In the genomic region with DNA sequence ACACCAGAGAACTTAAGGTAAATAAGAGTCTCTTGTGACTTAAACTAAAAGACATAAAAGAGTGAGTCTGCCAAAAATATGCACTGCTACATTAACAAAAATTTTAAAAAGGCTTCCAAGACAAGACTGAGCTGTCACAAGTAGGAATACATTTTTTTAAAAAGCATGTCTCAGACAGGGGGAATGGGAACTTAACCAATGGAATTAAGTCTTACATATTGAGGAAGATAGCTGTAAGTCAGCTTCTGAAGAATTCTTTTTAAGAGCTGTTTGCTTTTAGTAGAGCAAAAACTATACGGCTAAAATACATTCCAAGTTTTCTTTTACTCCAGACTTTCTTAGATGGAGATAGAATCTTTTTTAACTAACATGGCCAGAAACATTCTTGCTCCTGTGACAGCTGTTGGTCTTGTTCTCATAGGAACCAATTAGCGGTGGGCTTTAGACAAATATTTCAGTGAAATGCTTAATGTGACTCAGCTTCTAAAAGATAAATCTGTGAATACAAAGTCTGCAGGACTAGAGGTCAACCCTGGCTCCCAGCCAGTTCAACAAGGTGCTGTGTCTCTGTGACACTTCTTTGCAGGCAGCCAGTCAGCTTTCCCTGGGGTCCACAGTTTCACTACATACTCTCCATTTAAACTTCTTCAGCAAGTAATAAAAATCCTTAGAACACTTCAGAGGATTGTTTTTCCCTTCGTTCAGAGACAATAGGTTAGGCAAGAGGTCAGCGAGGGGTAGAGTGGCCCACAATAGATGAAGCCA, we compare ENCODE assay signal across 17 cellular contexts.
DNase-seq lines count a peak whose midpoint lies in the region; ATAC-seq, FAIRE-seq and TF ChIP-seq lines count a peak whose summit lies in the region.
"Had no signal": no experiment of that assay in that cellular context is flagged by ENCODE, and none has a peak within 500 bp of the region (broad histone marks: within the 10 kb centered on the region; RNA-seq: fewer than 3 reads in every experiment).

No MANE protein-coding gene starts in this region.

- H3K4me1 ChIP-seq in A549, result no peaks in the 10 kb centered on the region
- H3K4me1 ChIP-seq in endodermal cell (ENCODE audit: control insufficient read depth, insufficient read depth, low read length), result no peaks in the 10 kb centered on the region
- H3K4me1 ChIP-seq: gastrocnemius medialis had no signal

- peak; percentile 36 for FAIRE-seq in A549 (lab: Jason Lieb, UNC)
- FAIRE-seq: D721Med had no signal

- POLR2A ChIA-PET in A549 (lab: Yijun Ruan, JAX), result no interaction called here
- POLR2A ChIA-PET in activated CD4-positive, alpha-beta memory T cell treated with anti-CD3 and anti-CD28 coated beads, Interleukin-2, amount 10 ng/mL, durations not matched to agents 7 days and 5 days (lab: Charles Lee), result no interaction called here

- H3K27ac ChIP-seq in A549 (no peak overlapping the region), HL-60 (replicated peaks) (peak overlapping the region; percentile 77), endodermal cell (ENCODE audit: low read depth, low read length) (peak overlapping the region; percentile 13)
- H3K27ac ChIP-seq: gastrocnemius medialis, KMS-11 had no signal

- H3K36me3 ChIP-seq in endodermal cell (ENCODE audit: control insufficient read depth, insufficient read depth, low read length), result no peaks in the 10 kb centered on the region
- H3K36me3 ChIP-seq: gastrocnemius medialis had no signal

- H3K4me3 Mint-ChIP-seq in endodermal cell, result no peak overlapping the region
- H3K4me3 Mint-ChIP-seq in mesothelial cell of epicardium, result no peak overlapping the region
- no peak overlapping the region for H3K4me3 Mint-ChIP-seq in activated CD4-positive, alpha-beta memory T cell treated with anti-CD3 and anti-CD28 coated beads, Interleukin-2, amount 10 ng/mL, durations not matched to agents 7 days and 5 days
- H3K4me3 Mint-ChIP-seq: B cell; T-helper 1 cell treated with Interleukin-12 subunit alpha and Interleukin-12 subunit beta and Interleukin-4 antibody, amounts not matched to agents 30 μg/mL and 1 μg/mL, for 36 hours had no signal

- H3K4me1 Mint-ChIP-seq in endodermal cell (no peaks in the 10 kb centered on the region), mesothelial cell of epicardium (peaks cover 13% of the 10 kb centered on the region)
- H3K4me1 Mint-ChIP-seq in activated CD4-positive, alpha-beta memory T cell treated with anti-CD3 and anti-CD28 coated beads, Interleukin-2, amount 10 ng/mL, durations not matched to agents 7 days and 5 days, result no peaks in the 10 kb centered on the region
- H3K4me1 Mint-ChIP-seq: B cell had no signal

- TF ChIP-seq RAD21 in A549 (conservative IDR thresholded peaks at IDR 0.05 in 1 of 2, IDR thresholded peaks at IDR 0.05 in 1 of 2), result no peak

- H3K9me3 ChIP-seq in A549 (no peaks in the 10 kb centered on the region), endodermal cell (ENCODE audit: control insufficient read depth, low read length) (no peaks in the 10 kb centered on the region)
- H3K9me3 ChIP-seq: gastrocnemius medialis had no signal

- DNase-seq in A549 (ENCODE audit: low read depth in 1 of 2, low spot score in 1 of 2) (no peak), HL-60 (ENCODE audit: low read depth in 1 of 2, low spot score in 1 of 2) (no peak), endodermal cell (no peak), mesothelial cell of epicardium (ENCODE audit: low spot score in 2 of 2, unreplicated experiment in 2 of 2) (no peak), COLO668 (lab: John Stamatoyannopoulos, UW; ENCODE audit: unreplicated experiment) (no peak)
- no peak for DNase-seq in stimulated activated CD4-positive, alpha-beta T cell treated with anti-CD3 and anti-CD28 coated beads, Interleukin-2, amount 100 ng/mL, for 24 hours
- no peak for DNase-seq in activated CD4-positive, alpha-beta memory T cell treated with anti-CD3 and anti-CD28 coated beads, Interleukin-2, amount 10 ng/mL, durations not matched to agents 7 days and 5 days
- DNase-seq: activated CD4-positive, CD25-positive, alpha-beta regulatory T cell; activated gamma-delta T cell; aorta; gastrocnemius medialis; NCI-H1436 had no signal

- H3K36me3 Mint-ChIP-seq in endodermal cell (ENCODE audit: low read depth) (no peaks in the 10 kb centered on the region), mesothelial cell of epicardium (no peaks in the 10 kb centered on the region)
- no peaks in the 10 kb centered on the region for H3K36me3 Mint-ChIP-seq in activated CD4-positive, alpha-beta memory T cell treated with anti-CD3 and anti-CD28 coated beads, Interleukin-2, amount 10 ng/mL, durations not matched to agents 7 days and 5 days (ENCODE audit: low read depth)

- WGBS in A549 (ENCODE audit: missing lambda C conversion rate), result 85% methylated on average over 4 of the region's 4 CpGs
- WGBS in endodermal cell (ENCODE audit: insufficient coverage in 1 of 2, insufficient read length in 1 of 2), 2 experiments, result 61 to 64% methylated on average over 3 to 4 of the region's 4 CpGs

- no peak for TF ChIP-seq EP300 in A549 (IDR thresholded peaks at IDR 0.05)

- H3K9ac ChIP-seq in endodermal cell (ENCODE audit: extremely low read depth, low read length, poor library complexity, severe bottlenecking), result no peak overlapping the region
- H3K9ac ChIP-seq: KMS-11 had no signal

- no peak for TF ChIP-seq POLR2A in A549 (IDR thresholded peaks at IDR 0.05; ENCODE audit: low read length)

- H3K9me3 Mint-ChIP-seq in endodermal cell (no peaks in the 10 kb centered on the region), mesothelial cell of epicardium (no peaks in the 10 kb centered on the region)
- H3K9me3 Mint-ChIP-seq in activated CD4-positive, alpha-beta memory T cell treated with anti-CD3 and anti-CD28 coated beads, Interleukin-2, amount 10 ng/mL, durations not matched to agents 7 days and 5 days, result peaks cover 7% of the 10 kb centered on the region
- H3K9me3 Mint-ChIP-seq: T-helper 1 cell treated with Interleukin-12 subunit alpha and Interleukin-12 subunit beta and Interleukin-4 antibody, amounts not matched to agents 30 μg/mL and 1 μg/mL, for 36 hours had no signal

- H3K27ac Mint-ChIP-seq in endodermal cell (no peak overlapping the region), mesothelial cell of epicardium (peak overlapping the region; percentile 10)
- no peak overlapping the region for H3K27ac Mint-ChIP-seq in activated CD4-positive, alpha-beta memory T cell treated with anti-CD3 and anti-CD28 coated beads, Interleukin-2, amount 10 ng/mL, durations not matched to agents 7 days and 5 days
- H3K27ac Mint-ChIP-seq: B cell; T-helper 1 cell treated with Interleukin-12 subunit alpha and Interleukin-12 subunit beta and Interleukin-4 antibody, amounts not matched to agents 30 μg/mL and 1 μg/mL, for 36 hours had no signal

- TF ChIP-seq CTCF in A549 (IDR thresholded peaks at IDR 0.05), result no peak
- no peak for TF ChIP-seq CTCF in HL-60 (IDR thresholded peaks at IDR 0.05; ENCODE audit: insufficient read depth, low read length)
- TF ChIP-seq CTCF in endodermal cell (conservative IDR thresholded peaks at IDR 0.05), result no peak
- no peak for TF ChIP-seq CTCF in mesothelial cell of epicardium (IDR thresholded peaks at IDR 0.05; ENCODE audit: unreplicated experiment)

- CTCF ChIA-PET in A549 (lab: Yijun Ruan, JAX), result no interaction called here
- CTCF ChIA-PET in activated CD4-positive, alpha-beta memory T cell treated with anti-CD3 and anti-CD28 coated beads, Interleukin-2, amount 10 ng/mL, durations not matched to agents 7 days and 5 days (lab: Charles Lee), result no interaction called here

- H3K27me3 ChIP-seq in HL-60 (ENCODE audit: insufficient read depth, poor library complexity, severe bottlenecking), result no peaks in the 10 kb centered on the region
- H3K27me3 ChIP-seq in endodermal cell (ENCODE audit: control insufficient read depth, insufficient read depth, low read length, poor library complexity, severe bottlenecking), result no peaks in the 10 kb centered on the region
- H3K27me3 ChIP-seq: gastrocnemius medialis had no signal

- H3K27me3 Mint-ChIP-seq in endodermal cell (ENCODE audit: insufficient read depth) (no peaks in the 10 kb centered on the region), mesothelial cell of epicardium (ENCODE audit: low read depth) (peaks cover 1% of the 10 kb centered on the region)
- H3K27me3 Mint-ChIP-seq in activated CD4-positive, alpha-beta memory T cell treated with anti-CD3 and anti-CD28 coated beads, Interleukin-2, amount 10 ng/mL, durations not matched to agents 7 days and 5 days, result no peaks in the 10 kb centered on the region
- H3K27me3 Mint-ChIP-seq: B cell had no signal

- no peak overlapping the region for H3K4me3 ChIP-seq in A549
- H3K4me3 ChIP-seq in HL-60 (replicated peaks; ENCODE audit: insufficient read depth, low read length), result no peak overlapping the region
- no peak overlapping the region for H3K4me3 ChIP-seq in endodermal cell (ENCODE audit: low read length)
- H3K4me3 ChIP-seq: gastrocnemius medialis had no signal

- no peak for ATAC-seq in A549
- no peak for ATAC-seq in GM21515 (IDR thresholded peaks at IDR 0.05; ENCODE audit: unreplicated experiment)
- ATAC-seq: gastrocnemius medialis had no signal

- no peak overlapping the region for H3K4me2 ChIP-seq in A549
- H3K4me2 ChIP-seq: KMS-11 had no signal

TF ChIP-seq in A549, 52 proteins besides CTCF, POLR2A, EP300 and RAD21:
- no peak for TF ChIP-seq EHF (CRISPR knock-in tag; IDR thresholded peaks at IDR 0.05)
- no peak for TF ChIP-seq CEBPB (IDR thresholded peaks at IDR 0.05)
- no peak for TF ChIP-seq CHD2 (IDR thresholded peaks at IDR 0.05; ENCODE audit: low read length, partially characterized antibody)

Comparison
In these comparisons a context has a peak if more than half of its experiments do, and no peak if none do; other contexts are left out.
1. H3K27ac ChIP-seq: peak in HL-60 (single experiment) and endodermal cell (single experiment); none in A549 (0 of 2).